ENCODE assay signal across 12 cellular contexts in genomic region chr2:85525029-85525428, GRCh38. TPM values are rescaled to one million over a fixed set of nuclear protein-coding genes. Genes with fewer than 3 reads are reported as not detected.
DNase-seq lines count a peak whose midpoint lies in the region; ATAC-seq and TF ChIP-seq lines count a peak whose summit lies in the region.
"Had no signal": no experiment of that assay in that cellular context is flagged by ENCODE, and none has a peak within 500 bp of the region (broad histone marks: within the 10 kb centered on the region; RNA-seq: fewer than 3 reads in every experiment).

No MANE protein-coding gene starts in this region.

- H2BK120ac ChIP-seq in mesendoderm (ENCODE audit: low read depth, low read length): no peak overlapping the region

- H3K27ac ChIP-seq in SK-N-SH (ENCODE audit: low read depth in 2 of 2, low read length in 1 of 2) (peak overlapping the region; percentile 40 to 98; a peak in 3 of 4 replicates), mesendoderm (ENCODE audit: low read depth, low read length) (no peak overlapping the region), tibial artery (peak overlapping the region; percentile 61 to 76)

- H3K9me3 ChIP-seq in SK-N-SH: no peaks in the 10 kb centered on the region
- no peaks in the 10 kb centered on the region for H3K9me3 ChIP-seq in tibial artery
- H3K9me3 ChIP-seq: thyroid gland had no signal

- H3K56ac ChIP-seq in mesendoderm (ENCODE audit: low read length): peak overlapping the region; percentile 59

- no peak overlapping the region for H2BK15ac ChIP-seq in mesendoderm (replicated peaks; ENCODE audit: low read depth)

- no peak for TF ChIP-seq RAD21 in SK-N-SH (IDR thresholded peaks at IDR 0.05; ENCODE audit: low read length)

- TF ChIP-seq EP300 in SK-N-SH (IDR thresholded peaks at IDR 0.05; ENCODE audit: borderline replicate concordance in 1 of 2, low read depth in 1 of 2, low read length in 1 of 2): no peak

- CTCF ChIA-PET in SK-N-SH (lab: Yijun Ruan, JAX): interaction anchor here (0.8 to 5.9 kb wide), 7 partner anchors 12 to 105 kb away, joined by 3 to 67 read pairs (median 9); partner anchors contain the start of genes MAT2A and SH2D6

- no peaks in the 10 kb centered on the region for H3F3A ChIP-seq in SK-N-SH (replicated peaks; ENCODE audit: insufficient read depth)

- H3K27me3 ChIP-seq in SK-N-SH (ENCODE audit: insufficient read depth): no peaks in the 10 kb centered on the region; the same call in 1 of the 2 replicates
- H3K27me3 ChIP-seq in mesendoderm (ENCODE audit: insufficient read depth, low read length, poor library complexity): no peaks in the 10 kb centered on the region
- no peaks in the 10 kb centered on the region for H3K27me3 ChIP-seq in tibial artery
- H3K27me3 ChIP-seq: thyroid gland had no signal

- H3K9ac ChIP-seq in SK-N-SH: no peak overlapping the region
- H3K9ac ChIP-seq in mesendoderm (ENCODE audit: low read length): peak overlapping the region; percentile 30

- H3K4me2 ChIP-seq in SK-N-SH (no peak overlapping the region), mesendoderm (ENCODE audit: low read length) (no peak overlapping the region)

- DNase-seq in SK-N-SH: no peak
- no peak for DNase-seq in mesendoderm
- DNase-seq in tibial artery: no peak
- DNase-seq in NOMO-1 (lab: John Stamatoyannopoulos, UW; ENCODE audit: unreplicated experiment in 2 of 2): no peak
- DNase-seq in DMS 273 (lab: John Stamatoyannopoulos, UW; ENCODE audit: unreplicated experiment): no peak
- DNase-seq: activated naive CD8-positive, alpha-beta T cell treated with anti-CD3 and anti-CD28 coated beads, Interleukin-2, amount 10 ng/mL, durations not matched to agents 7 days and 5 days; immature natural killer cell; NCI-H146; SHP77 treated with DMSO at 0.1 percent for 48 hours; thyroid gland had no signal

- no peaks in the 10 kb centered on the region for H4K20me1 ChIP-seq in SK-N-SH (ENCODE audit: insufficient read depth)

- no peak overlapping the region for H3K18ac ChIP-seq in mesendoderm (ENCODE audit: low read length)

- 65% methylated on average over 5 of the region's 5 CpGs for WGBS in SK-N-SH (ENCODE audit: low lambda C conversion rate)
- WGBS in mesendoderm (ENCODE audit: extremely low coverage, insufficient coverage, low lambda C conversion rate): no CpG with 5 or more reads among the region's 5 CpGs

- H3K23ac ChIP-seq in mesendoderm (ENCODE audit: low read length): no peak overlapping the region

- no peaks in the 10 kb centered on the region for H3K36me3 ChIP-seq in SK-N-SH (replicated peaks in 1 of 2; ENCODE audit: control insufficient read depth in 1 of 2, insufficient read depth in 2 of 2, low read length in 1 of 2)
- H3K36me3 ChIP-seq in mesendoderm (ENCODE audit: control insufficient read depth, insufficient read depth, low read length): no peaks in the 10 kb centered on the region
- no peaks in the 10 kb centered on the region for H3K36me3 ChIP-seq in tibial artery
- H3K36me3 ChIP-seq: thyroid gland had no signal

- H3K79me1 ChIP-seq in mesendoderm (ENCODE audit: low read length): no peaks in the 10 kb centered on the region

- no peak overlapping the region for H3K4ac ChIP-seq in mesendoderm (ENCODE audit: low read depth, low read length)

- no peak overlapping the region for H2BK5ac ChIP-seq in mesendoderm (ENCODE audit: low read length)

- H4K5ac ChIP-seq in mesendoderm (ENCODE audit: low read length): no peak overlapping the region

- TF ChIP-seq CTCF in SK-N-SH (IDR thresholded peaks at IDR 0.05) (no peak), tibial artery (IDR thresholded peaks at IDR 0.05) (no peak)

- H3K4me1 ChIP-seq in SK-N-SH (ENCODE audit: control insufficient read depth in 1 of 2, insufficient read depth in 2 of 2, low read depth in 1 of 2, low read length in 1 of 2): peaks cover 9 to 30% of the 10 kb centered on the region in 2 experiments; a peak in 3 of 4 replicates
- H3K4me1 ChIP-seq in mesendoderm (ENCODE audit: control insufficient read depth, low read depth, low read length): peaks cover 6% of the 10 kb centered on the region
- H3K4me1 ChIP-seq in tibial artery: peaks cover 0 to 21% (median 19%) of the 10 kb centered on the region in 4 donors

- H3K9me2 ChIP-seq in SK-N-SH: no peaks in the 10 kb centered on the region

- H3K79me2 ChIP-seq in SK-N-SH (ENCODE audit: insufficient read depth): no peaks in the 10 kb centered on the region
- no peaks in the 10 kb centered on the region for H3K79me2 ChIP-seq in mesendoderm (ENCODE audit: control insufficient read depth, insufficient read depth, low read length)

- intact Hi-C loops in tibial artery (cut with DNase I; ENCODE audit: low total_unique reads): no loop called here

- no peak overlapping the region for H2AFZ ChIP-seq in SK-N-SH (ENCODE audit: low read depth)

- POLR2A ChIA-PET in SK-N-SH (lab: Yijun Ruan, JAX): interaction anchor here (0.8 to 3.8 kb wide), 15 partner anchors 8 to 107 kb away, joined by 3 to 135 read pairs (median 9); partner anchors contain the start of genes MAT2A and SH2D6

- H3K4me3 ChIP-seq in SK-N-SH (ENCODE audit: low read depth in 2 of 2, low read length in 1 of 2): no peak overlapping the region
- no peak overlapping the region for H3K4me3 ChIP-seq in mesendoderm (ENCODE audit: low read length)
- H3K4me3 ChIP-seq in tibial artery: no peak overlapping the region
- H3K4me3 ChIP-seq: coronary artery, thyroid gland had no signal

- H4K8ac ChIP-seq in mesendoderm (ENCODE audit: low read depth, low read length): no peak overlapping the region

- ATAC-seq in SK-N-SH treated with all-trans-retinoic acid at 6 μM for 48 hours: no peak

- H2AK5ac ChIP-seq in mesendoderm (ENCODE audit: low read length): no peak overlapping the region

TF ChIP-seq in SK-N-SH, 30 proteins besides CTCF, POLR2A, EP300 and RAD21:
- no peak for TF ChIP-seq NFIC (IDR thresholded peaks at IDR 0.05; ENCODE audit: borderline replicate concordance)
- no peak for TF ChIP-seq RXRA (IDR thresholded peaks at IDR 0.05; ENCODE audit: borderline replicate concordance, low read depth)
- no peak for TF ChIP-seq SIN3A (IDR thresholded peaks at IDR 0.05; ENCODE audit: borderline replicate concordance, low read depth, low read length)
- TF ChIP-seq TCF12 (IDR thresholded peaks at IDR 0.05): no peak
- TF ChIP-seq RCOR1 (IDR thresholded peaks at IDR 0.05; ENCODE audit: low read length): no peak

TF ChIP-seq in SK-N-SH treated with all-trans-retinoic acid at 6 μM for 48 hours, 23 proteins besides CTCF, POLR2A, EP300 and RAD21 (continues in another document):
- no peak for TF ChIP-seq ISL1 (CRISPR knock-in tag; IDR thresholded peaks at IDR 0.05)
- TF ChIP-seq ZFP3 (CRISPR knock-in tag; IDR thresholded peaks at IDR 0.05): no peak
- TF ChIP-seq ZFP30 (CRISPR knock-in tag; IDR thresholded peaks at IDR 0.05): no peak
- TF ChIP-seq OSR1 (CRISPR knock-in tag; IDR thresholded peaks at IDR 0.05): no peak
- TF ChIP-seq POU6F1 (CRISPR knock-in tag; IDR thresholded peaks at IDR 0.05; ENCODE audit: borderline replicate concordance, low read depth): no peak
- no peak for TF ChIP-seq ZNF565 (CRISPR knock-in tag; conservative IDR thresholded peaks at IDR 0.05; ENCODE audit: low read depth)
- TF ChIP-seq RARB (CRISPR knock-in tag; IDR thresholded peaks at IDR 0.05): no peak
- TF ChIP-seq CSDC2 (CRISPR knock-in tag; IDR thresholded peaks at IDR 0.05): no peak
- TF ChIP-seq GLIS3 (CRISPR knock-in tag; IDR thresholded peaks at IDR 0.05): no peak
- no peak for TF ChIP-seq ZNF8 (CRISPR knock-in tag; IDR thresholded peaks at IDR 0.05)
- no peak for TF ChIP-seq CREB5 (CRISPR knock-in tag; IDR thresholded peaks at IDR 0.05; ENCODE audit: low read depth)
- TF ChIP-seq TOX (CRISPR knock-in tag; IDR thresholded peaks at IDR 0.05; ENCODE audit: borderline replicate concordance): no peak

RNA-seq across cellular contexts. Expression of gene MAT2A, which starts 13.9 kb away (rescaled TPM):
- 187 and 326 TPM in 2 replicates for polyA plus RNA-seq in SK-N-SH (2012; rRNA removed)
- 139 and 151 TPM in 2 replicates for polyA plus RNA-seq in SK-N-SH (2012; cell fraction: cytosol; rRNA removed)
- 429 and 1,108 TPM in 2 replicates for polyA plus RNA-seq in SK-N-SH (2012; cell fraction: nucleus; rRNA removed)
- polyA plus RNA-seq in mesendoderm (2013, experiment 1 of 2): 303 TPM
- polyA plus RNA-seq in mesendoderm (2013, experiment 2 of 2): 306 TPM

RNA-seq across cellular contexts. Expression of gene GGCX, which starts 36.3 kb away (rescaled TPM):
- 26.5 and 34.5 TPM in 2 replicates for polyA plus RNA-seq in SK-N-SH (2012; rRNA removed)
- polyA plus RNA-seq in SK-N-SH (2012; cell fraction: cytosol; rRNA removed): 26.0 and 31.5 TPM in 2 replicates
- 32.1 and 32.7 TPM in 2 replicates for polyA plus RNA-seq in SK-N-SH (2012; cell fraction: nucleus; rRNA removed)
- 34.1 TPM for polyA plus RNA-seq in mesendoderm (2013, experiment 1 of 2)
- polyA plus RNA-seq in mesendoderm (2013, experiment 2 of 2): 32.9 TPM

RNA-seq across cellular contexts. Expression of gene VAMP8, which starts 52.4 kb away (rescaled TPM):
- polyA plus RNA-seq in SK-N-SH (2012; rRNA removed): 0.72 and 1.3 TPM in 2 replicates
- 1.1 and 1.5 TPM in 2 replicates for polyA plus RNA-seq in SK-N-SH (2012; cell fraction: cytosol; rRNA removed)
- polyA plus RNA-seq in SK-N-SH (2012; cell fraction: nucleus; rRNA removed): 0.52 and 0.87 TPM in 2 replicates
- 229 TPM for polyA plus RNA-seq in mesendoderm (2013, experiment 1 of 2)
- polyA plus RNA-seq in mesendoderm (2013, experiment 2 of 2): 225 TPM

RNA-seq across cellular contexts. Expression of gene VAMP5, which starts 59.2 kb away (rescaled TPM):
- 9.8 and 12.0 TPM in 2 replicates for polyA plus RNA-seq in SK-N-SH (2012; rRNA removed)
- 7.2 and 10.5 TPM in 2 replicates for polyA plus RNA-seq in SK-N-SH (2012; cell fraction: cytosol; rRNA removed)
- 1.8 and 5.7 TPM in 2 replicates for polyA plus RNA-seq in SK-N-SH (2012; cell fraction: nucleus; rRNA removed)
- polyA plus RNA-seq in mesendoderm (2013, experiment 1 of 2): 15.9 TPM
- 14.8 TPM for polyA plus RNA-seq in mesendoderm (2013, experiment 2 of 2)
